In genomic region chr2:37852585-37853014, GRCh38 we compare ENCODE assay signal across 24 cellular contexts.
DNase-seq lines count a peak whose midpoint lies in the region; ATAC-seq and TF ChIP-seq lines count a peak whose summit lies in the region.
"Had no signal": no experiment of that assay in that cellular context is flagged by ENCODE, and none has a peak within 500 bp of the region (broad histone marks: within the 10 kb centered on the region; RNA-seq: fewer than 3 reads in every experiment).

No MANE protein-coding gene starts in this region.

- H3K4me2 ChIP-seq in Loucy (ENCODE audit: low read depth, low read length, poor library complexity, severe bottlenecking): no peak overlapping the region

- intact Hi-C loops in heart left ventricle (cut with DNase I): no loop called here
- intact Hi-C loops in Right ventricle myocardium superior (cut with DNase I): no loop called here
- intact Hi-C loops in esophagus squamous epithelium (cut with DNase I): no loop called here

- no peak for TF ChIP-seq CTCF in heart left ventricle (IDR thresholded peaks at IDR 0.05)
- no peak for TF ChIP-seq CTCF in Loucy (conservative IDR thresholded peaks at IDR 0.05; ENCODE audit: low read length)
- TF ChIP-seq CTCF in esophagus squamous epithelium (IDR thresholded peaks at IDR 0.05): no peak
- TF ChIP-seq CTCF in suprapubic skin (IDR thresholded peaks at IDR 0.05): no peak

- peak overlapping the region; percentile 75 for H2AFZ ChIP-seq in Loucy (ENCODE audit: low read length)

- DNase-seq in heart left ventricle (no peak), Right ventricle myocardium superior (no peak), esophagus squamous epithelium (lab: John Stamatoyannopoulos, UW) (no peak), suprapubic skin (ENCODE audit: low spot score in 2 of 2) (no peak), NCI-H748 treated with DMSO at 0.1 percent for 48 hours (lab: John Stamatoyannopoulos, UW) (no peak), UCSD-AML1 (lab: John Stamatoyannopoulos, UW; ENCODE audit: unreplicated experiment) (no peak)
- no peak for DNase-seq in activated CD4-positive, CD25-positive, alpha-beta regulatory T cell treated with anti-CD3 and anti-CD28 coated beads, Interleukin-2, amount 50 U/mL, for 72 hours
- DNase-seq: activated CD4-positive, alpha-beta T cell treated with anti-CD3 and anti-CD28 coated beads for 4 hours; BE2C; DMS153; effector CD4-positive, alpha-beta T cell; H9; head of caudate nucleus; kidney glomerular epithelial cell; NCI-H1105 treated with DMSO at 0.1 percent for 48 hours; NCI-H2029 treated with DMSO at 0.1 percent for 48 hours; NCI-H2227 treated with DMSO at 0.1 percent for 48 hours; NCI-H774; transverse colon had no signal

- no peaks in the 10 kb centered on the region for H3K9me2 ChIP-seq in Loucy (replicated peaks; ENCODE audit: low read depth, low read length)

- 97 to 100% (median 99%) methylated on average over 1 of the region's 1 CpG for WGBS in heart left ventricle, 4 donors
- 80 to 88% methylated on average over 1 of the region's 1 CpG for WGBS in esophagus squamous epithelium, 2 donors
- 100% methylated on average over 1 of the region's 1 CpG for WGBS in suprapubic skin

- H3K36me3 ChIP-seq in heart left ventricle (no peaks in the 10 kb centered on the region), Loucy (ENCODE audit: insufficient read depth, low read length) (no peaks in the 10 kb centered on the region), esophagus squamous epithelium (no peaks in the 10 kb centered on the region), suprapubic skin (no peaks in the 10 kb centered on the region)
- H3K36me3 ChIP-seq: BE2C, breast epithelium, transverse colon had no signal

- peaks cover 7% of the 10 kb centered on the region; the same call in 1 of the 2 replicates for H3F3A ChIP-seq in Loucy (ENCODE audit: low read depth)

- H3K27ac ChIP-seq in heart left ventricle: peak overlapping the region in 8 of 12 donors; percentile 19 to 76 (median 54)
- H3K27ac ChIP-seq in esophagus squamous epithelium: peak overlapping the region in 3 of 4 donors; percentile 23 to 45 (median 32)
- H3K27ac ChIP-seq in suprapubic skin: peak overlapping the region; percentile 10
- H3K27ac ChIP-seq: epithelial cell of prostate, RWPE1, SK-N-MC had no signal

- no peaks in the 10 kb centered on the region for H3K79me2 ChIP-seq in Loucy (ENCODE audit: insufficient read depth, low read length)

- no peaks in the 10 kb centered on the region for H4K20me1 ChIP-seq in Loucy (ENCODE audit: insufficient read depth, low read length, poor library complexity, severe bottlenecking)

- ATAC-seq in heart left ventricle (no peak), Right ventricle myocardium superior (ENCODE audit: poor library complexity) (no peak)

- H3K4me3 ChIP-seq in heart left ventricle (no peak overlapping the region), Loucy (ENCODE audit: low read length, poor library complexity, severe bottlenecking) (no peak overlapping the region), esophagus squamous epithelium (no peak overlapping the region), suprapubic skin (no peak overlapping the region)
- H3K4me3 ChIP-seq: breast epithelium, SK-N-MC, transverse colon had no signal

- H3K4me1 ChIP-seq in heart left ventricle (peaks cover 8 to 56% (median 38%) of the 10 kb centered on the region in 12 donors), Loucy (ENCODE audit: insufficient read depth, low read length, poor library complexity, severe bottlenecking) (peaks cover 59% of the 10 kb centered on the region), esophagus squamous epithelium (peaks cover 10 to 33% (median 21%) of the 10 kb centered on the region in 3 donors), suprapubic skin (peaks cover 26% of the 10 kb centered on the region)

- H3K9me3 ChIP-seq in heart left ventricle: no peaks in the 10 kb centered on the region
- H3K9me3 ChIP-seq in Loucy (ENCODE audit: insufficient read depth, low read depth, low read length): no peaks in the 10 kb centered on the region
- H3K9me3 ChIP-seq in esophagus squamous epithelium: no peaks in the 10 kb centered on the region
- H3K9me3 ChIP-seq in suprapubic skin: no peaks in the 10 kb centered on the region
- H3K9me3 ChIP-seq: BE2C, breast epithelium, transverse colon had no signal

- TF ChIP-seq EP300 in suprapubic skin (IDR thresholded peaks at IDR 0.05): no peak

- H3K27me3 ChIP-seq in heart left ventricle: no peaks in the 10 kb centered on the region
- no peaks in the 10 kb centered on the region for H3K27me3 ChIP-seq in Loucy (ENCODE audit: insufficient read depth, low read length, poor library complexity, severe bottlenecking)
- peaks cover 0 to 2% (median 0%) of the 10 kb centered on the region in 4 donors for H3K27me3 ChIP-seq in esophagus squamous epithelium
- no peaks in the 10 kb centered on the region for H3K27me3 ChIP-seq in suprapubic skin
- H3K27me3 ChIP-seq: BE2C, breast epithelium, transverse colon had no signal

- H3K9ac ChIP-seq in Loucy (ENCODE audit: low read depth, low read length, poor library complexity, severe bottlenecking): no peak overlapping the region

- TF ChIP-seq POLR2A in heart left ventricle (IDR thresholded peaks at IDR 0.05) (no peak), esophagus squamous epithelium (IDR thresholded peaks at IDR 0.05) (no peak), suprapubic skin (IDR thresholded peaks at IDR 0.05) (no peak)
